ENCODE assay signal across 20 cellular contexts in the genomic region with DNA sequence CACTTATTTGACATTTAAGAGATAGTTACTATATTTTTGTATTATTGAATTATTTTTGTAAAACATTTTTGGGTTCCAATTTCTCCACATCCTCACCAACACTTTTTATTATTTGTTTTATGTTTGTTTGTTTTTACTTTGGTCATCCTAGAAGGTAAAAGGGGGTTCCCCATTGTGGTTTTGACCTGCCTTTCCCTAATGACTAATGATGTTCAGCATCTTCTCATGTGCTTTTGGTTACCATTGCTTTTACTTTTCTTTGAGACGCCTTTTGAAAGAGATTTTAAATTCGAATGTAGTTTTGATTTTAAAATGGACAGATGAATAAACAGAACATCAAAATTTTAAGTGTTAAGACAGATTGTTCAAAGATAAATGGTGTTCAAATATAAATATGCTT. TPM values are rescaled to one million over a fixed set of nuclear protein-coding genes. Genes with fewer than 3 reads are reported as not detected.
DNase-seq lines count a peak whose midpoint lies in the region; TF ChIP-seq lines count a peak whose summit lies in the region.
"Had no signal": no experiment of that assay in that cellular context is flagged by ENCODE, and none has a peak within 500 bp of the region (broad histone marks: within the 10 kb centered on the region; RNA-seq: fewer than 3 reads in every experiment).

No MANE protein-coding gene starts in this region.

- no peak overlapping the region for H3K9ac ChIP-seq in mammary epithelial cell (ENCODE audit: insufficient read depth, low read length)
- H3K9ac ChIP-seq: BLaER1 treated with 17β-estradiol and CSF1 and Interleukin-3, amounts not matched to agents 10 nM and 100 nM had no signal

- no peaks in the 10 kb centered on the region for H3K4me1 ChIP-seq in mammary epithelial cell (ENCODE audit: insufficient read depth, low read length)
- H3K4me1 ChIP-seq in hepatocyte (ENCODE audit: insufficient read depth): no peaks in the 10 kb centered on the region
- H3K4me1 ChIP-seq: BLaER1 treated with 17β-estradiol and CSF1 and Interleukin-3, amounts not matched to agents 10 nM and 100 nM had no signal

- CTCF ChIA-PET in mammary epithelial cell (lab: Charles Lee; ENCODE audit: low non-redundant PET): no interaction called here

- H3K36me3 ChIP-seq in mammary epithelial cell (ENCODE audit: insufficient read depth, low read length): no peaks in the 10 kb centered on the region
- no peaks in the 10 kb centered on the region for H3K36me3 ChIP-seq in hepatocyte (replicated peaks; ENCODE audit: insufficient read depth, low read depth)
- H3K36me3 ChIP-seq: BLaER1 treated with 17β-estradiol and CSF1 and Interleukin-3, amounts not matched to agents 10 nM and 100 nM had no signal

- peak; percentile 47 for DNase-seq in ELR (ENCODE audit: low read depth)
- DNase-seq in M059J (ENCODE audit: low read depth): peak; percentile 48
- DNase-seq in mammary epithelial cell: peak; percentile 66
- DNase-seq in kidney tubule cell (ENCODE audit: low spot score): peak; percentile 39
- no peak for DNase-seq in occipital lobe (lab: John Stamatoyannopoulos, UW)
- no peak for DNase-seq in hepatocyte (ENCODE audit: low spot score)
- DNase-seq in HCEC 1CT: no peak
- DNase-seq: AML-193; CD4-positive, alpha-beta T cell; Karpas-422; NCI-H1105 treated with DMSO at 0.1 percent for 48 hours; NCI-H146; NCI-H1930; NCI-H2107; NCI-H446; NCI-H524 treated with DMSO at 0.1 percent for 48 hours; NCI-H774; RPMI8226; SHP77 had no signal

- no TSS peak for BruUV-seq in mammary epithelial cell (replicated peaks; lab: Mats Ljungman, UMichigan)

- 72% methylated on average over 2 of the region's 2 CpGs for WGBS in mammary epithelial cell (ENCODE audit: low coverage, missing lambda C conversion rate)
- WGBS in hepatocyte (ENCODE audit: low lambda C conversion rate, missing lambda C conversion rate): 89% methylated on average over 2 of the region's 2 CpGs

- H3K27ac ChIP-seq in mammary epithelial cell (ENCODE audit: insufficient read depth, low read depth, low read length) (no peak overlapping the region), hepatocyte (no peak overlapping the region)
- H3K27ac ChIP-seq: BLaER1 treated with 17β-estradiol and CSF1 and Interleukin-3, amounts not matched to agents 10 nM and 100 nM had no signal

- intact Hi-C loops in mammary epithelial cell (cut with micrococcal nuclease): no loop called here

- no peaks in the 10 kb centered on the region for H3K79me2 ChIP-seq in mammary epithelial cell (ENCODE audit: insufficient read depth, low read length)
- H3K79me2 ChIP-seq in hepatocyte: no peaks in the 10 kb centered on the region

- no peaks in the 10 kb centered on the region for H3K9me2 ChIP-seq in hepatocyte (replicated peaks; ENCODE audit: insufficient read depth)

- H3K27me3 ChIP-seq in mammary epithelial cell (ENCODE audit: insufficient read depth, low read length) (no peaks in the 10 kb centered on the region), hepatocyte (no peaks in the 10 kb centered on the region)
- H3K27me3 ChIP-seq: BLaER1 treated with 17β-estradiol and CSF1 and Interleukin-3, amounts not matched to agents 10 nM and 100 nM had no signal

- dilution Hi-C loops in mammary epithelial cell (cut with HindIII; ENCODE audit: low sequenced_read_pairs): no loop called here

- H3K4me3 ChIP-seq in mammary epithelial cell (replicated peaks in 1 of 3; ENCODE audit: insufficient read depth in 1 of 3, low read depth in 2 of 3, low read length in 3 of 3) (no peak overlapping the region), hepatocyte (no peak overlapping the region)
- H3K4me3 ChIP-seq: BLaER1 treated with 17β-estradiol and CSF1 and Interleukin-3, amounts not matched to agents 10 nM and 100 nM had no signal

- TF ChIP-seq CTCF in mammary epithelial cell (conservative IDR thresholded peaks at IDR 0.05 in 1 of 2, IDR thresholded peaks at IDR 0.05 in 1 of 2; ENCODE audit: extremely low read depth in 1 of 2, insufficient read depth in 1 of 2, low read depth in 1 of 2, low read length in 2 of 2) (no peak), hepatocyte (IDR thresholded peaks at IDR 0.05; ENCODE audit: poor library complexity) (no peak)

- H2AFZ ChIP-seq in mammary epithelial cell (ENCODE audit: low read depth, low read length) (no peak overlapping the region), hepatocyte (no peak overlapping the region)

- no peaks in the 10 kb centered on the region for H4K20me1 ChIP-seq in mammary epithelial cell (ENCODE audit: insufficient read depth, low read length)
- H4K20me1 ChIP-seq in hepatocyte (ENCODE audit: insufficient read depth, poor library complexity, severe bottlenecking): no peaks in the 10 kb centered on the region
- H4K20me1 ChIP-seq: BLaER1 treated with 17β-estradiol and CSF1 and Interleukin-3, amounts not matched to agents 10 nM and 100 nM had no signal

- in situ Hi-C loops in mammary epithelial cell (cut with MboI; ENCODE audit: low sequenced_read_pairs in 2 of 2): no loop called here

- H3K9me3 ChIP-seq in mammary epithelial cell (replicated peaks; ENCODE audit: insufficient read depth, low read length) (peaks cover 4% of the 10 kb centered on the region), hepatocyte (ENCODE audit: low read depth) (no peaks in the 10 kb centered on the region)

- H3K4me2 ChIP-seq in mammary epithelial cell (ENCODE audit: insufficient read depth, low read depth, low read length) (no peak overlapping the region), hepatocyte (no peak overlapping the region)
- H3K4me2 ChIP-seq: BLaER1 treated with 17β-estradiol and CSF1 and Interleukin-3, amounts not matched to agents 10 nM and 100 nM had no signal

RNA-seq across cellular contexts. Expression of gene AK9, which starts 46.9 kb away (rescaled TPM):
- 1.2 and 3.7 TPM in 2 replicates for total RNA-seq in M059J (2014; rRNA removed; shearing (Covaris generic))
- total RNA-seq in mammary epithelial cell (1 to 10 TPM; 2.2 to 2.4 TPM), occipital lobe (62.2 TPM), hepatocyte (9.5 and 15.2 TPM in 2 replicates)
- polyA plus RNA-seq in mammary epithelial cell (0.66 TPM), hepatocyte (8.2 and 10.1 TPM in 2 replicates)
- not detected for polyA minus RNA-seq in mammary epithelial cell

RNA-seq across cellular contexts. Expression of gene FIG4, which starts 47.0 kb away (rescaled TPM):
- 12.4 and 15.4 TPM in 2 replicates for total RNA-seq in M059J (2014; rRNA removed; shearing (Covaris generic))
- 10 to 100 TPM; 12.2 to 17.2 TPM for total RNA-seq in mammary epithelial cell
- polyA plus RNA-seq in mammary epithelial cell: 6.5 TPM
- 12.4 TPM for polyA minus RNA-seq in mammary epithelial cell
- 42.9 TPM for total RNA-seq in occipital lobe
- 10.9 and 16.5 TPM in 2 replicates for total RNA-seq in hepatocyte
- 8.0 and 11.8 TPM in 2 replicates for polyA plus RNA-seq in hepatocyte

Comparison
In these comparisons a context has a peak if more than half of its experiments do, and no peak if none do; other contexts are left out.
1. DNase-seq: peak in ELR (single experiment), M059J (single experiment), mammary epithelial cell (single experiment) and kidney tubule cell (single experiment); none in occipital lobe (single experiment), hepatocyte (single experiment) and HCEC 1CT (single experiment).